Comparison of ENCODE assay signal across 1 cellular context in genomic region chr2:172398444-172398843, GRCh38.
TF ChIP-seq lines count a peak whose summit lies in the region.

No MANE protein-coding gene starts in this region.

TF ChIP-seq in HCT116, 20 proteins besides CTCF, POLR2A, EP300 and RAD21:
- TF ChIP-seq EZH2phosphoT487 (IDR thresholded peaks at IDR 0.05; ENCODE audit: borderline replicate concordance) (no peak), FOSL1 (IDR thresholded peaks at IDR 0.05; ENCODE audit: low read depth) (no peak), ELF1 (IDR thresholded peaks at IDR 0.05; ENCODE audit: borderline replicate concordance, low read depth) (no peak), ATF3 (IDR thresholded peaks at IDR 0.05) (no peak), JUND (IDR thresholded peaks at IDR 0.05) (no peak), SP1 (IDR thresholded peaks at IDR 0.05; ENCODE audit: low read depth) (no peak), CBX3 (IDR thresholded peaks at IDR 0.05; ENCODE audit: low read depth) (no peak), EZH2 (IDR thresholded peaks at IDR 0.05) (no peak), EGR1 (IDR thresholded peaks at IDR 0.05; ENCODE audit: low read depth) (no peak), SRF (IDR thresholded peaks at IDR 0.05; ENCODE audit: low read depth) (no peak), POLR2AphosphoS5 (IDR thresholded peaks at IDR 0.05; ENCODE audit: low read depth, low read length) (no peak), ZFX (IDR thresholded peaks at IDR 0.05) (no peak)
- TF ChIP-seq, protein P1, sequence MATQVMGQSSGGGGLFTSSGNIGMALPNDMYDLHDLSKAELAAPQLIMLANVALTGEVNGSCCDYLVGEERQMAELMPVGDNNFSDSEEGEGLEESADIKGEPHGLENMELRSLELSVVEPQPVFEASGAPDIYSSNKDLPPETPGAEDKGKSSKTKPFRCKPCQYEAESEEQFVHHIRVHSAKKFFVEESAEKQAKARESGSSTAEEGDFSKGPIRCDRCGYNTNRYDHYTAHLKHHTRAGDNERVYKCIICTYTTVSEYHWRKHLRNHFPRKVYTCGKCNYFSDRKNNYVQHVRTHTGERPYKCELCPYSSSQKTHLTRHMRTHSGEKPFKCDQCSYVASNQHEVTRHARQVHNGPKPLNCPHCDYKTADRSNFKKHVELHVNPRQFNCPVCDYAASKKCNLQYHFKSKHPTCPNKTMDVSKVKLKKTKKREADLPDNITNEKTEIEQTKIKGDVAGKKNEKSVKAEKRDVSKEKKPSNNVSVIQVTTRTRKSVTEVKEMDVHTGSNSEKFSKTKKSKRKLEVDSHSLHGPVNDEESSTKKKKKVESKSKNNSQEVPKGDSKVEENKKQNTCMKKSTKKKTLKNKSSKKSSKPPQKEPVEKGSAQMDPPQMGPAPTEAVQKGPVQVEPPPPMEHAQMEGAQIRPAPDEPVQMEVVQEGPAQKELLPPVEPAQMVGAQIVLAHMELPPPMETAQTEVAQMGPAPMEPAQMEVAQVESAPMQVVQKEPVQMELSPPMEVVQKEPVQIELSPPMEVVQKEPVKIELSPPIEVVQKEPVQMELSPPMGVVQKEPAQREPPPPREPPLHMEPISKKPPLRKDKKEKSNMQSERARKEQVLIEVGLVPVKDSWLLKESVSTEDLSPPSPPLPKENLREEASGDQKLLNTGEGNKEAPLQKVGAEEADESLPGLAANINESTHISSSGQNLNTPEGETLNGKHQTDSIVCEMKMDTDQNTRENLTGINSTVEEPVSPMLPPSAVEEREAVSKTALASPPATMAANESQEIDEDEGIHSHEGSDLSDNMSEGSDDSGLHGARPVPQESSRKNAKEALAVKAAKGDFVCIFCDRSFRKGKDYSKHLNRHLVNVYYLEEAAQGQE (IDR thresholded peaks at IDR 0.05; ENCODE audit: low read depth), result no peak
